Comparison of ENCODE assay signal across 1 cellular context in the genomic region with DNA sequence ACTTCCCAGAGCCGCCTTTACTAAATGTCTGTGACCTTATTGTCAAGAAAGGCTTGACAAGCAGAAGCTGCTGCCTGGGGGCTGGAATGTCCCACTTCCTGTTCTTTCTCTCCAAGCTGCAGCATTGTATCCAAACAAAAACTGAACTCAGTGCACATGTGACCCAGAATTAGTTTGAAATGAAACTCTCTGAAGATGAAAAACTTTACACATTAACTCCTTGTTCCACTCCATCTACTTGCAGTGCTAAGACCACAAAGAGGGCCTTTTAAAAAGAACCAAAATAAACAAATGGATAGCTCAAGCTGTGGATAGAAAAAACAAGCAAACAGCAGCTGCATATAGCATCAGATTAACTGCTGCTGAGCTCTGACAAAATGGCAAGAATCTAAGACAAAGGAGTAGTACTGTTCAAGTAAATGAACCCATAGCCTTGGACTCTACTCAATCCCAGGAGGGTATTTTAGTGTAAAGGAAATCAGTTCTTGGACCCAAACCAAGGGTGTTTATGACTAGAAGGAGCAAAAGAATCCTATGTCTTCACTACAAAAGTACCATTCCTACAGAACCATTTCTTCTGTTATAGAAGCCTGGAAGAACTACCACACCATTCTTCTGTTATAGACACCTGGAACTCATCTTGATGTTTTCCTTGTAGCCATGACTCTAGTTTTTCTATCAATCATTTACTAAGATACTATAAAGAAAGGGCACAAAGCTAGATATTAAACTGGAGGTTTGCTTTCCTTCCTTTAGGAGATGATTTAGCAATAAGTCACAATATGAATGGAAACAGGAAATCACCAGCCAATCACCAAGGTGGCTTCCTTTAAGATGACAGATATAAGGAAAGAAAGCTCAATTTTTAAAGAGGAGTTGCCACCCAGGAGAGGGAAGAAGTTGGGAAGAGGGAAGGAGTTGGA.
TF ChIP-seq lines count a peak whose summit lies in the region.

No MANE protein-coding gene starts in this region.

TF ChIP-seq in HepG2, 621 proteins besides CTCF, POLR2A, EP300 and RAD21 (continued from another document):
- TF ChIP-seq, protein P1, sequence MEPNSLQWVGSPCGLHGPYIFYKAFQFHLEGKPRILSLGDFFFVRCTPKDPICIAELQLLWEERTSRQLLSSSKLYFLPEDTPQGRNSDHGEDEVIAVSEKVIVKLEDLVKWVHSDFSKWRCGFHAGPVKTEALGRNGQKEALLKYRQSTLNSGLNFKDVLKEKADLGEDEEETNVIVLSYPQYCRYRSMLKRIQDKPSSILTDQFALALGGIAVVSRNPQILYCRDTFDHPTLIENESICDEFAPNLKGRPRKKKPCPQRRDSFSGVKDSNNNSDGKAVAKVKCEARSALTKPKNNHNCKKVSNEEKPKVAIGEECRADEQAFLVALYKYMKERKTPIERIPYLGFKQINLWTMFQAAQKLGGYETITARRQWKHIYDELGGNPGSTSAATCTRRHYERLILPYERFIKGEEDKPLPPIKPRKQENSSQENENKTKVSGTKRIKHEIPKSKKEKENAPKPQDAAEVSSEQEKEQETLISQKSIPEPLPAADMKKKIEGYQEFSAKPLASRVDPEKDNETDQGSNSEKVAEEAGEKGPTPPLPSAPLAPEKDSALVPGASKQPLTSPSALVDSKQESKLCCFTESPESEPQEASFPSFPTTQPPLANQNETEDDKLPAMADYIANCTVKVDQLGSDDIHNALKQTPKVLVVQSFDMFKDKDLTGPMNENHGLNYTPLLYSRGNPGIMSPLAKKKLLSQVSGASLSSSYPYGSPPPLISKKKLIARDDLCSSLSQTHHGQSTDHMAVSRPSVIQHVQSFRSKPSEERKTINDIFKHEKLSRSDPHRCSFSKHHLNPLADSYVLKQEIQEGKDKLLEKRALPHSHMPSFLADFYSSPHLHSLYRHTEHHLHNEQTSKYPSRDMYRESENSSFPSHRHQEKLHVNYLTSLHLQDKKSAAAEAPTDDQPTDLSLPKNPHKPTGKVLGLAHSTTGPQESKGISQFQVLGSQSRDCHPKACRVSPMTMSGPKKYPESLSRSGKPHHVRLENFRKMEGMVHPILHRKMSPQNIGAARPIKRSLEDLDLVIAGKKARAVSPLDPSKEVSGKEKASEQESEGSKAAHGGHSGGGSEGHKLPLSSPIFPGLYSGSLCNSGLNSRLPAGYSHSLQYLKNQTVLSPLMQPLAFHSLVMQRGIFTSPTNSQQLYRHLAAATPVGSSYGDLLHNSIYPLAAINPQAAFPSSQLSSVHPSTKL (CRISPR knock-in tag; IDR thresholded peaks at IDR 0.05): 0 out of 2 replicates have a peak, but pooled peaks have one; percentile 22
- TF ChIP-seq ZC3H4 (CRISPR knock-in tag; IDR thresholded peaks at IDR 0.05; ENCODE audit: borderline replicate concordance) (no peak), ZNF549 (CRISPR knock-in tag; IDR thresholded peaks at IDR 0.05) (no peak), EHMT2 (IDR thresholded peaks at IDR 0.05; ENCODE audit: borderline replicate concordance, low read depth, low read length) (no peak), KLF9 (CRISPR knock-in tag; IDR thresholded peaks at IDR 0.05; ENCODE audit: low read depth) (no peak), CCDC6 (CRISPR knock-in tag; IDR thresholded peaks at IDR 0.05) (0 out of 2 replicates have a peak, but pooled peaks have one; percentile 25), ZNF660 (CRISPR knock-in tag; IDR thresholded peaks at IDR 0.05; ENCODE audit: borderline replicate concordance, low read depth) (no peak), TEAD3 (CRISPR knock-in tag; optimal IDR thresholded peaks at IDR 0.05; ENCODE audit: borderline replicate concordance) (peak; percentile 71), ZNF652 (CRISPR knock-in tag; IDR thresholded peaks at IDR 0.05; ENCODE audit: borderline replicate concordance, low read depth) (peak; percentile 72; the same call in 1 of the 2 replicates), IKZF1 (IDR thresholded peaks at IDR 0.05) (no peak), ZNF816 (CRISPR knock-in tag; IDR thresholded peaks at IDR 0.05; ENCODE audit: borderline replicate concordance) (no peak), NFKB2 (CRISPR knock-in tag; IDR thresholded peaks at IDR 0.05; ENCODE audit: borderline replicate concordance) (no peak), ELF1 (CRISPR knock-in tag; IDR thresholded peaks at IDR 0.05) (peak; percentile 61; the same call in 1 of the 2 replicates), ELF3 (CRISPR knock-in tag; IDR thresholded peaks at IDR 0.05) (0 out of 2 replicates have a peak, but pooled peaks have one; percentile 21), EEA1 (CRISPR knock-in tag; IDR thresholded peaks at IDR 0.05; ENCODE audit: borderline replicate concordance) (no peak), HOXA5 (CRISPR knock-in tag; IDR thresholded peaks at IDR 0.05) (no peak), ZNF543 (CRISPR knock-in tag; IDR thresholded peaks at IDR 0.05) (no peak), ZBTB38 (CRISPR knock-in tag; IDR thresholded peaks at IDR 0.05) (no peak), ZNF10 (CRISPR knock-in tag; IDR thresholded peaks at IDR 0.05; ENCODE audit: borderline replicate concordance, low read depth) (no peak), GABPA (IDR thresholded peaks at IDR 0.05; ENCODE audit: low read depth, low read length) (no peak), GABPA (CRISPR knock-in tag; IDR thresholded peaks at IDR 0.05; ENCODE audit: low read depth) (peak; percentile 49), ZNF878 (CRISPR knock-in tag; IDR thresholded peaks at IDR 0.05) (0 out of 2 replicates have a peak, but pooled peaks have one; percentile 22), HCFC1 (IDR thresholded peaks at IDR 0.05; ENCODE audit: low read depth, low read length) (no peak), MLLT10 (CRISPR knock-in tag; IDR thresholded peaks at IDR 0.05) (no peak), ZNF780A (CRISPR knock-in tag; IDR thresholded peaks at IDR 0.05) (no peak)
- TF ChIP-seq, protein P2, sequence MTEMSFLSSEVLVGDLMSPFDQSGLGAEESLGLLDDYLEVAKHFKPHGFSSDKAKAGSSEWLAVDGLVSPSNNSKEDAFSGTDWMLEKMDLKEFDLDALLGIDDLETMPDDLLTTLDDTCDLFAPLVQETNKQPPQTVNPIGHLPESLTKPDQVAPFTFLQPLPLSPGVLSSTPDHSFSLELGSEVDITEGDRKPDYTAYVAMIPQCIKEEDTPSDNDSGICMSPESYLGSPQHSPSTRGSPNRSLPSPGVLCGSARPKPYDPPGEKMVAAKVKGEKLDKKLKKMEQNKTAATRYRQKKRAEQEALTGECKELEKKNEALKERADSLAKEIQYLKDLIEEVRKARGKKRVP (CRISPR knock-in tag; IDR thresholded peaks at IDR 0.05): no peak
- TF ChIP-seq, protein P3, sequence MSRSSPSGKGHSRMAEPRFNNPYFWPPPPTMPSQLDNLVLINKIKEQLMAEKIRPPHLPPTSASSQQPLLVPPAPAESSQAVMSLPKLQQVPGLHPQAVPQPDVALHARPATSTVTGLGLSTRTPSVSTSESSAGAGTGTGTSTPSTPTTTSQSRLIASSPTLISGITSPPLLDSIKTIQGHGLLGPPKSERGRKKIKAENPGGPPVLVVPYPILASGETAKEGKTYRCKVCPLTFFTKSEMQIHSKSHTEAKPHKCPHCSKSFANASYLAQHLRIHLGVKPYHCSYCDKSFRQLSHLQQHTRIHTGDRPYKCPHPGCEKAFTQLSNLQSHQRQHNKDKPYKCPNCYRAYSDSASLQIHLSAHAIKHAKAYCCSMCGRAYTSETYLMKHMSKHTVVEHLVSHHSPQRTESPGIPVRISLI (CRISPR knock-in tag; IDR thresholded peaks at IDR 0.05; ENCODE audit: borderline replicate concordance): no peak
- TF ChIP-seq, protein P4, sequence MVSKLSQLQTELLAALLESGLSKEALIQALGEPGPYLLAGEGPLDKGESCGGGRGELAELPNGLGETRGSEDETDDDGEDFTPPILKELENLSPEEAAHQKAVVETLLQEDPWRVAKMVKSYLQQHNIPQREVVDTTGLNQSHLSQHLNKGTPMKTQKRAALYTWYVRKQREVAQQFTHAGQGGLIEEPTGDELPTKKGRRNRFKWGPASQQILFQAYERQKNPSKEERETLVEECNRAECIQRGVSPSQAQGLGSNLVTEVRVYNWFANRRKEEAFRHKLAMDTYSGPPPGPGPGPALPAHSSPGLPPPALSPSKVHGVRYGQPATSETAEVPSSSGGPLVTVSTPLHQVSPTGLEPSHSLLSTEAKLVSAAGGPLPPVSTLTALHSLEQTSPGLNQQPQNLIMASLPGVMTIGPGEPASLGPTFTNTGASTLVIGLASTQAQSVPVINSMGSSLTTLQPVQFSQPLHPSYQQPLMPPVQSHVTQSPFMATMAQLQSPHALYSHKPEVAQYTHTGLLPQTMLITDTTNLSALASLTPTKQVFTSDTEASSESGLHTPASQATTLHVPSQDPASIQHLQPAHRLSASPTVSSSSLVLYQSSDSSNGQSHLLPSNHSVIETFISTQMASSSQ (IDR thresholded peaks at IDR 0.05; ENCODE audit: low read depth): peak; percentile 32; the same call in 1 of the 2 replicates
- TF ChIP-seq, protein P4 (CRISPR knock-in tag; IDR thresholded peaks at IDR 0.05; ENCODE audit: borderline replicate concordance): no peak
- TF ChIP-seq, protein P5, sequence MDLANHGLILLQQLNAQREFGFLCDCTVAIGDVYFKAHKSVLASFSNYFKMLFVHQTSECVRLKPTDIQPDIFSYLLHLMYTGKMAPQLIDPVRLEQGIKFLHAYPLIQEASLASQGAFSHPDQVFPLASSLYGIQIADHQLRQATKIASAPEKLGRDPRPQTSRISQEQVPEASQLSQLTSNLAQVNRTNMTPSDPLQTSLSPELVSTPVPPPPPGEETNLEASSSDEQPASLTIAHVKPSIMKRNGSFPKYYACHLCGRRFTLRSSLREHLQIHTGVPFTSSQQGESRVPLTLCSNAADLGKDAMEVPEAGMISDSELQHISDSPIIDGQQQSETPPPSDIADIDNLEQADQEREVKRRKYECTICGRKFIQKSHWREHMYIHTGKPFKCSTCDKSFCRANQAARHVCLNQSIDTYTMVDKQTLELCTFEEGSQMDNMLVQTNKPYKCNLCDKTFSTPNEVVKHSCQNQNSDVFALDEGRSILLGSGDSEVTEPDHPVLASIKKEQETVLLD (CRISPR knock-in tag; IDR thresholded peaks at IDR 0.05; ENCODE audit: low read depth): no peak
- TF ChIP-seq, protein P6, sequence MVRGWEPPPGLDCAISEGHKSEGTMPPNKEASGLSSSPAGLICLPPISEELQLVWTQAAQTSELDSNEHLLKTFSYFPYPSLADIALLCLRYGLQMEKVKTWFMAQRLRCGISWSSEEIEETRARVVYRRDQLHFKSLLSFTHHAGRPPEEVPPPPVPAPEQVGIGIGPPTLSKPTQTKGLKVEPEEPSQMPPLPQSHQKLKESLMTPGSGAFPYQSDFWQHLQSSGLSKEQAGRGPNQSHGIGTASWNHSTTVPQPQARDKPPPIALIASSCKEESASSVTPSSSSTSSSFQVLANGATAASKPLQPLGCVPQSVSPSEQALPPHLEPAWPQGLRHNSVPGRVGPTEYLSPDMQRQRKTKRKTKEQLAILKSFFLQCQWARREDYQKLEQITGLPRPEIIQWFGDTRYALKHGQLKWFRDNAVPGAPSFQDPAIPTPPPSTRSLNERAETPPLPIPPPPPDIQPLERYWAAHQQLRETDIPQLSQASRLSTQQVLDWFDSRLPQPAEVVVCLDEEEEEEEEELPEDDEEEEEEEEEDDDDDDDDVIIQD (CRISPR knock-in tag; IDR thresholded peaks at IDR 0.05; ENCODE audit: low read depth): peak; percentile 21; the same call in 1 of the 2 replicates
- TF ChIP-seq, protein P7, sequence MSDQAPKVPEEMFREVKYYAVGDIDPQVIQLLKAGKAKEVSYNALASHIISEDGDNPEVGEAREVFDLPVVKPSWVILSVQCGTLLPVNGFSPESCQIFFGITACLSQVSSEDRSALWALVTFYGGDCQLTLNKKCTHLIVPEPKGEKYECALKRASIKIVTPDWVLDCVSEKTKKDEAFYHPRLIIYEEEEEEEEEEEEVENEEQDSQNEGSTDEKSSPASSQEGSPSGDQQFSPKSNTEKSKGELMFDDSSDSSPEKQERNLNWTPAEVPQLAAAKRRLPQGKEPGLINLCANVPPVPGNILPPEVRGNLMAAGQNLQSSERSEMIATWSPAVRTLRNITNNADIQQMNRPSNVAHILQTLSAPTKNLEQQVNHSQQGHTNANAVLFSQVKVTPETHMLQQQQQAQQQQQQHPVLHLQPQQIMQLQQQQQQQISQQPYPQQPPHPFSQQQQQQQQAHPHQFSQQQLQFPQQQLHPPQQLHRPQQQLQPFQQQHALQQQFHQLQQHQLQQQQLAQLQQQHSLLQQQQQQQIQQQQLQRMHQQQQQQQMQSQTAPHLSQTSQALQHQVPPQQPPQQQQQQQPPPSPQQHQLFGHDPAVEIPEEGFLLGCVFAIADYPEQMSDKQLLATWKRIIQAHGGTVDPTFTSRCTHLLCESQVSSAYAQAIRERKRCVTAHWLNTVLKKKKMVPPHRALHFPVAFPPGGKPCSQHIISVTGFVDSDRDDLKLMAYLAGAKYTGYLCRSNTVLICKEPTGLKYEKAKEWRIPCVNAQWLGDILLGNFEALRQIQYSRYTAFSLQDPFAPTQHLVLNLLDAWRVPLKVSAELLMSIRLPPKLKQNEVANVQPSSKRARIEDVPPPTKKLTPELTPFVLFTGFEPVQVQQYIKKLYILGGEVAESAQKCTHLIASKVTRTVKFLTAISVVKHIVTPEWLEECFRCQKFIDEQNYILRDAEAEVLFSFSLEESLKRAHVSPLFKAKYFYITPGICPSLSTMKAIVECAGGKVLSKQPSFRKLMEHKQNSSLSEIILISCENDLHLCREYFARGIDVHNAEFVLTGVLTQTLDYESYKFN (CRISPR knock-in tag; conservative IDR thresholded peaks at IDR 0.05): 0 out of 2 replicates have a peak, but pooled peaks have one; percentile 16
- TF ChIP-seq, protein P8, sequence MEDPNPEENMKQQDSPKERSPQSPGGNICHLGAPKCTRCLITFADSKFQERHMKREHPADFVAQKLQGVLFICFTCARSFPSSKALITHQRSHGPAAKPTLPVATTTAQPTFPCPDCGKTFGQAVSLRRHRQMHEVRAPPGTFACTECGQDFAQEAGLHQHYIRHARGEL (CRISPR knock-in tag; IDR thresholded peaks at IDR 0.05): no peak
TF ChIP-seq in HepG2: peak in this region for 12.
